18 cellular contexts compared by ENCODE assay signal in the genomic region with DNA sequence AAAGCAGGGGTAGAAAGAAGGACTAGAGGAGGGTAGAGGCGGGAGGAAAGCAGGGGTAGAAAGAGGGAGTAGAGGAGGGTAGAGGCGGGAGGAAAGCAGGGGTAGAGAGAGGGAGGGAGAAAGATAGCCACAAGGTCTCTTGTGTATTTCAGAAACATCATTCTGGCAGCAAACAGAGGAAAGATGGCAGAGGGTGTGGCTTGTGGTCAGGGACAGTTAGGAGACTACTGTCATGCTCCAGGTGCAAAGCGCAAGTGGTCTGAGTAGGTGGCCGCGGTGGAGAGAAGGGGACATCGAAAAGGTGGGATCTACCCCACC.
A peak's percentile ranks its signal among the peaks of the same experiment; 100 is the strongest.
DNase-seq lines count a peak whose midpoint lies in the region; ATAC-seq and TF ChIP-seq lines count a peak whose summit lies in the region.
"Had no signal": no experiment of that assay in that cellular context is flagged by ENCODE, and none has a peak within 500 bp of the region (broad histone marks: within the 10 kb centered on the region; RNA-seq: fewer than 3 reads in every experiment).

No MANE protein-coding gene starts in this region.

- no peak for TF ChIP-seq CTCF in coronary artery (IDR thresholded peaks at IDR 0.05)

- intact Hi-C loops in CD4-positive, alpha-beta memory T cell (cut with micrococcal nuclease) = no loop called here

- H3K36me3 Mint-ChIP-seq in activated CD8-positive, alpha-beta memory T cell treated with anti-CD3 and anti-CD28 coated beads, Interleukin-2, amount 10 ng/mL, durations not matched to agents 7 days and 5 days = no peaks in the 10 kb centered on the region
- no peaks in the 10 kb centered on the region for H3K36me3 Mint-ChIP-seq in CD4-positive, alpha-beta memory T cell
- H3K36me3 Mint-ChIP-seq: mesothelial cell of epicardium, natural killer cell had no signal

- no peak overlapping the region for H3K4me3 Mint-ChIP-seq in activated CD8-positive, alpha-beta memory T cell treated with anti-CD3 and anti-CD28 coated beads, Interleukin-2, amount 10 ng/mL, durations not matched to agents 7 days and 5 days
- peak overlapping the region in 2 of 8 donors; percentile 39 to 43 for H3K4me3 Mint-ChIP-seq in CD4-positive, alpha-beta memory T cell
- H3K4me3 Mint-ChIP-seq: GM23338, mesothelial cell of epicardium, natural killer cell had no signal

- H3K27me3 ChIP-seq in CD4-positive, alpha-beta memory T cell (ENCODE audit: insufficient read depth, low read length) = no peaks in the 10 kb centered on the region
- H3K27me3 ChIP-seq: pancreas, sigmoid colon had no signal

- peak overlapping the region; percentile 62 for H3K27ac Mint-ChIP-seq in activated CD8-positive, alpha-beta memory T cell treated with anti-CD3 and anti-CD28 coated beads, Interleukin-2, amount 10 ng/mL, durations not matched to agents 7 days and 5 days
- peak overlapping the region; percentile 24 to 91 (median 60) for H3K27ac Mint-ChIP-seq in CD4-positive, alpha-beta memory T cell
- H3K27ac Mint-ChIP-seq: GM23338, mesothelial cell of epicardium had no signal

- no peak for DNase-seq in activated CD8-positive, alpha-beta memory T cell treated with anti-CD3 and anti-CD28 coated beads, Interleukin-2, amount 10 ng/mL, durations not matched to agents 7 days and 5 days
- DNase-seq in activated CD8-positive, alpha-beta memory T cell treated with anti-CD3 and anti-CD28 coated beads, Interleukin-2, amount 50 U/mL, for 4 hours = no peak
- no peak for DNase-seq in CD4-positive, alpha-beta memory T cell
- peak; percentile 82 for DNase-seq in RPMI8226
- DNase-seq in epithelial cell of prostate (ENCODE audit: low read depth, low spot score) = no peak
- DNase-seq in coronary artery (ENCODE audit: low spot score) = no peak
- DNase-seq in dermis blood vessel endothelial cell = no peak
- DNase-seq: activated CD4-positive, CD25-positive, alpha-beta regulatory T cell treated with anti-CD3 and anti-CD28 coated beads, Interleukin-2, amount 50 U/mL, for 72 hours; activated gamma-delta T cell; amniotic stem cell; natural killer cell; NCI-H1436 treated with DMSO at 0.1 percent for 48 hours; pancreas had no signal

- peaks cover 27% of the 10 kb centered on the region for H3K27me3 Mint-ChIP-seq in activated CD8-positive, alpha-beta memory T cell treated with anti-CD3 and anti-CD28 coated beads, Interleukin-2, amount 10 ng/mL, durations not matched to agents 7 days and 5 days
- no peaks in the 10 kb centered on the region for H3K27me3 Mint-ChIP-seq in CD4-positive, alpha-beta memory T cell

- peaks cover 21% of the 10 kb centered on the region for H3K4me1 ChIP-seq in CD4-positive, alpha-beta memory T cell (ENCODE audit: insufficient read depth, low read length)

- peaks cover 47% of the 10 kb centered on the region for H3K4me1 Mint-ChIP-seq in activated CD8-positive, alpha-beta memory T cell treated with anti-CD3 and anti-CD28 coated beads, Interleukin-2, amount 10 ng/mL, durations not matched to agents 7 days and 5 days
- peaks cover 16 to 42% (median 25%) of the 10 kb centered on the region in 4 donors for H3K4me1 Mint-ChIP-seq in CD4-positive, alpha-beta memory T cell

- no peak overlapping the region for H3K4me3 ChIP-seq in CD4-positive, alpha-beta memory T cell (ENCODE audit: low read length in 2 of 2)
- no peak overlapping the region for H3K4me3 ChIP-seq in coronary artery
- H3K4me3 ChIP-seq: GM23338, hepatocyte, pancreas, sigmoid colon had no signal

- H3K9me3 Mint-ChIP-seq in activated CD8-positive, alpha-beta memory T cell treated with anti-CD3 and anti-CD28 coated beads, Interleukin-2, amount 10 ng/mL, durations not matched to agents 7 days and 5 days (ENCODE audit: low read depth) = no peaks in the 10 kb centered on the region
- H3K9me3 Mint-ChIP-seq in CD4-positive, alpha-beta memory T cell = no peaks in the 10 kb centered on the region
- H3K9me3 Mint-ChIP-seq: GM23338, mesothelial cell of epicardium, natural killer cell had no signal

- H3K9me3 ChIP-seq in CD4-positive, alpha-beta memory T cell (ENCODE audit: control insufficient read depth in 1 of 2, low read length in 2 of 2) = no peaks in the 10 kb centered on the region
- H3K9me3 ChIP-seq: pancreas, sigmoid colon had no signal

- H3K36me3 ChIP-seq in CD4-positive, alpha-beta memory T cell (ENCODE audit: insufficient read depth, low read length) = no peaks in the 10 kb centered on the region
- H3K36me3 ChIP-seq: pancreas, sigmoid colon had no signal

- no peak for ATAC-seq in activated CD8-positive, alpha-beta memory T cell treated with anti-CD3 and anti-CD28 coated beads, Interleukin-2, amount 10 ng/mL, durations not matched to agents 7 days and 5 days
- no peak for ATAC-seq in HG03097 (IDR thresholded peaks at IDR 0.05; ENCODE audit: low FRiP score, unreplicated experiment)
- ATAC-seq: GM23338, natural killer cell, pancreas had no signal

- no peak overlapping the region for H3K27ac ChIP-seq in CD4-positive, alpha-beta memory T cell (ENCODE audit: low read depth, low read length)
- H3K27ac ChIP-seq in epithelial cell of prostate (peak overlapping the region; percentile 6), coronary artery (no peak overlapping the region)
- H3K27ac ChIP-seq: hepatocyte, pancreas had no signal

- POLR2A ChIA-PET in CD4-positive, alpha-beta memory T cell (lab: Charles Lee; ENCODE audit: partially characterized antibody) = interaction anchor here (1.0 kb wide), 1 partner anchor 134 kb away, joined by 4 read pairs; no protein-coding TSS in a partner anchor

- CTCF ChIA-PET in activated CD8-positive, alpha-beta memory T cell treated with anti-CD3 and anti-CD28 coated beads, Interleukin-2, amount 10 ng/mL, durations not matched to agents 7 days and 5 days (lab: Charles Lee) = interaction anchor here (1.0 to 2.0 kb wide), 5 partner anchors 9 to 24 kb away, joined by 3 to 16 read pairs (median 3); no protein-coding TSS in a partner anchor
- CTCF ChIA-PET in CD4-positive, alpha-beta memory T cell (lab: Charles Lee; ENCODE audit: partially characterized antibody) = interaction anchor here (7.7 kb wide), 1 partner anchor 10 kb away, joined by 57 read pairs; no protein-coding TSS in a partner anchor
